21 cellular contexts compared by ENCODE assay signal in the genomic region with DNA sequence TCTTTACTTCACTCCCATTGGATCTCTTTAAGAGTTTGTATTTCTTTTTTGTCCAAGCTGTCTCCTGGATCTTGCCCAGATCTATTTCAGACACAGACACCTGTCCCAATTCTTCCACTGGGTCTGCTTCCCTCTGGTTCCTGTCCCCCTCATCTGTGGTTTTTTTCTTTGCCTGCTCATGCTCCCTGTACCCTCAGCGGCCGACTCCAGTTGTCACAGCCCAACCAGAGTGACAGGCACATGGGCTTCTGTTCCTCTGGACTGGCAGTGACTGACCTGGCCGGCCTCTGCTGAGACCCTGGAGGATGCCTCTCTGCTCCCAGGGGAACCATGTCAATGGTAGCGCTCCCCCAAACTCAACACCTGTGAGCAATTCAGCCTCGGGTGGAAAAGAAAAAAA.
"Had no signal": no experiment of that assay in that cellular context is flagged by ENCODE, and none has a peak within 500 bp of the region (broad histone marks: within the 10 kb centered on the region; RNA-seq: fewer than 3 reads in every experiment).

No MANE protein-coding gene starts in this region.

- H3K4me3 ChIP-seq: K562 had no signal

- DNase-seq: Kasumi-1, MM.1S, NCI-H1092 treated with DMSO at 0.1 percent for 48 hours, NCI-H1436, NCI-H187, NCI-H2029, NCI-H2081 treated with DMSO at 0.1 percent for 48 hours, NCI-H2171, NCI-H226, NCI-H446, NCI-H510A, NCI-H524 treated with DMSO at 0.1 percent for 48 hours, NCI-H69, NCI-H774, Right ventricle myocardium superior, RPMI8226, SIG-M5, SK-N-SH had no signal

- H3K9ac ChIP-seq: KMS-11, SK-N-SH had no signal

- H3K27ac ChIP-seq: HL-60, KMS-11 had no signal

- H3K4me2 ChIP-seq: KMS-11, SK-N-SH had no signal

- H3K9me3 ChIP-seq: SK-N-SH had no signal
